ENCODE assay signal across 13 cellular contexts in the genomic region with DNA sequence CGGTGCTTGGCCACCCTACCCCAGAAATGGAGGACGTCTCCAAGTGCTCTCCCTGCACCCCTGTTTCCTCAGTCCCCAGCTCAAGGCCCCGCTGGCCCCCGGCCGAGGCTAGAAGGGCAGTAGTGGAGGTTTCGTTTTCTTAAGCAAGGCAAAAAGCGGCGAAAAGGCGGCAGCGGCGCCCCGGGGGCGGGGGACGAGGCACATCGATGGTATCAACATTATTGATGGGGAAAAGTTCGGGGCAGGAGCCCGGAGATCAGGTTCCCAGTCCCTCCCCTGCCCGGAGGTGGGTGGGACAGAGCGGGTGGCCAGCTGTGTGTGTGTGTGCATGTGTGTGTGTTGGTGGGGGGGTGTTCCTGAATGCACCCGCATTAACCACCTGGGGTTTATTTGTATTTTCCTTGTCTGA. TPM values are rescaled to one million over a fixed set of nuclear protein-coding genes. Genes with fewer than 3 reads are reported as not detected.
DNase-seq lines count a peak whose midpoint lies in the region; ATAC-seq and TF ChIP-seq lines count a peak whose summit lies in the region.
"Had no signal": no experiment of that assay in that cellular context is flagged by ENCODE, and none has a peak within 500 bp of the region (broad histone marks: within the 10 kb centered on the region; RNA-seq: fewer than 3 reads in every experiment).

No MANE protein-coding gene starts in this region.

- DNase-seq in RPMI7951 (ENCODE audit: low read depth), result peak; percentile 67
- no peak for DNase-seq in hepatocyte (ENCODE audit: low spot score)
- DNase-seq in progenitor cell of endocrine pancreas (ENCODE audit: low spot score, unreplicated experiment), result no peak
- no peak for DNase-seq in LoVo (ENCODE audit: low spot score)
- DNase-seq in sciatic nerve (ENCODE audit: low spot score), result no peak
- DNase-seq in CD4-positive, alpha-beta T cell, result no peak
- DNase-seq in NCI-H226, result no peak
- DNase-seq: NCI-H345 had no signal

- no peak overlapping the region for H2AFZ ChIP-seq in hepatocyte

- no peaks in the 10 kb centered on the region for H3K9me2 ChIP-seq in hepatocyte (replicated peaks; ENCODE audit: insufficient read depth)

- H3K4me1 Mint-ChIP-seq in progenitor cell of endocrine pancreas (ENCODE audit: low read depth), result peaks cover 18% of the 10 kb centered on the region
- H3K4me1 Mint-ChIP-seq in CD4-positive, alpha-beta T cell (ENCODE audit: low read depth), result peaks cover 12% of the 10 kb centered on the region
- H3K4me1 Mint-ChIP-seq: activated T-helper 17 cell treated with anti-CD3 and anti-CD28 coated beads, Interleukin-2, amount 50 U/mL, for 72 hours had no signal

- no peaks in the 10 kb centered on the region for H3K36me3 ChIP-seq in BLaER1
- no peaks in the 10 kb centered on the region for H3K36me3 ChIP-seq in hepatocyte (replicated peaks; ENCODE audit: insufficient read depth, low read depth)

- H3K27ac Mint-ChIP-seq in progenitor cell of endocrine pancreas, result peak overlapping the region; percentile 83
- H3K27ac Mint-ChIP-seq in CD4-positive, alpha-beta T cell, result no peak overlapping the region
- H3K27ac Mint-ChIP-seq: activated T-helper 17 cell treated with anti-CD3 and anti-CD28 coated beads, Interleukin-2, amount 50 U/mL, for 72 hours; natural killer cell treated with Interleukin-12 subunit alpha and Interleukin-12 subunit beta and Interleukin-15 and Interleukin-18, amount 100 ng/mL, for 72 hours; T-helper 1 cell treated with Interleukin-12 subunit alpha and Interleukin-12 subunit beta and Interleukin-4 antibody, amounts not matched to agents 30 μg/mL and 1 μg/mL, for 36 hours had no signal

- 11% methylated on average over 20 of the region's 20 CpGs for WGBS in hepatocyte (ENCODE audit: low lambda C conversion rate, missing lambda C conversion rate)

- H3K4me3 ChIP-seq in BLaER1, result peak overlapping the region; percentile 44
- peak overlapping the region; percentile 23 for H3K4me3 ChIP-seq in hepatocyte

- H3K4me1 ChIP-seq in BLaER1 (peaks cover 19% of the 10 kb centered on the region), hepatocyte (ENCODE audit: insufficient read depth) (peaks cover 23% of the 10 kb centered on the region)

- H3K36me3 Mint-ChIP-seq in progenitor cell of endocrine pancreas (ENCODE audit: insufficient read depth), result no peaks in the 10 kb centered on the region
- H3K36me3 Mint-ChIP-seq in CD4-positive, alpha-beta T cell (ENCODE audit: low read depth), result no peaks in the 10 kb centered on the region

- POLR2A ChIA-PET in CD4-positive, alpha-beta T cell (lab: Charles Lee), result no interaction called here

- peaks cover 36% of the 10 kb centered on the region for H4K20me1 ChIP-seq in BLaER1
- no peaks in the 10 kb centered on the region for H4K20me1 ChIP-seq in hepatocyte (ENCODE audit: insufficient read depth, poor library complexity, severe bottlenecking)

- CTCF ChIA-PET in CD4-positive, alpha-beta T cell (lab: Charles Lee), result no interaction called here

- ATAC-seq in sciatic nerve, result no peak
- ATAC-seq in CD4-positive, alpha-beta T cell (ENCODE audit: poor library complexity), result no peak
- ATAC-seq: activated T-helper 17 cell treated with anti-CD3 and anti-CD28 coated beads, Interleukin-2, amount 50 U/mL, for 72 hours; natural killer cell treated with Interleukin-12 subunit alpha and Interleukin-12 subunit beta and Interleukin-15 and Interleukin-18, amount 100 ng/mL, for 72 hours had no signal

- H3K79me2 ChIP-seq in hepatocyte, result peaks cover 19% of the 10 kb centered on the region

- peak overlapping the region; percentile 37; the same call in 1 of the 2 replicates for H3K4me2 ChIP-seq in BLaER1
- peak overlapping the region; percentile 82 for H3K4me2 ChIP-seq in hepatocyte

- intact Hi-C loops in sciatic nerve (cut with DNase I), result no loop called here
- intact Hi-C loops in CD4-positive, alpha-beta T cell (cut with DNase I, micrococcal nuclease), result no loop called here

- peaks cover 34% of the 10 kb centered on the region for H3K9me3 ChIP-seq in BLaER1
- no peaks in the 10 kb centered on the region for H3K9me3 ChIP-seq in hepatocyte (ENCODE audit: low read depth)
- H3K9me3 ChIP-seq in CD4-positive, alpha-beta T cell (ENCODE audit: control insufficient read depth, low read length), result no peaks in the 10 kb centered on the region

- H3K27me3 ChIP-seq in BLaER1, result peaks cover 83% of the 10 kb centered on the region
- peaks cover 93% of the 10 kb centered on the region for H3K27me3 ChIP-seq in hepatocyte
- peaks cover 71% of the 10 kb centered on the region for H3K27me3 ChIP-seq in CD4-positive, alpha-beta T cell (ENCODE audit: control insufficient read depth, insufficient read depth, low read length)

- peak overlapping the region; percentile 57 for H3K4me3 Mint-ChIP-seq in progenitor cell of endocrine pancreas (ENCODE audit: low read depth)
- H3K4me3 Mint-ChIP-seq in CD4-positive, alpha-beta T cell, result no peak overlapping the region
- H3K4me3 Mint-ChIP-seq: activated T-helper 17 cell treated with anti-CD3 and anti-CD28 coated beads, Interleukin-2, amount 50 U/mL, for 72 hours; natural killer cell treated with Interleukin-12 subunit alpha and Interleukin-12 subunit beta and Interleukin-15 and Interleukin-18, amount 100 ng/mL, for 72 hours; T-helper 1 cell treated with Interleukin-12 subunit alpha and Interleukin-12 subunit beta and Interleukin-4 antibody, amounts not matched to agents 30 μg/mL and 1 μg/mL, for 36 hours had no signal

- TF ChIP-seq CTCF in hepatocyte (IDR thresholded peaks at IDR 0.05; ENCODE audit: poor library complexity) (no peak), progenitor cell of endocrine pancreas (IDR thresholded peaks at IDR 0.05; ENCODE audit: unreplicated experiment) (no peak)
- no peak for TF ChIP-seq CTCF in CD4-positive, alpha-beta T cell (IDR thresholded peaks at IDR 0.05)

- peaks cover under 1% of the 10 kb centered on the region for H3K9me3 Mint-ChIP-seq in progenitor cell of endocrine pancreas (ENCODE audit: low read depth)
- H3K9me3 Mint-ChIP-seq in CD4-positive, alpha-beta T cell, result no peaks in the 10 kb centered on the region
- H3K9me3 Mint-ChIP-seq: activated T-helper 17 cell treated with anti-CD3 and anti-CD28 coated beads, Interleukin-2, amount 50 U/mL, for 72 hours; natural killer cell treated with Interleukin-12 subunit alpha and Interleukin-12 subunit beta and Interleukin-15 and Interleukin-18, amount 100 ng/mL, for 72 hours had no signal

- no peak overlapping the region for H3K9ac ChIP-seq in BLaER1

- peaks cover 73% of the 10 kb centered on the region for H3K27me3 Mint-ChIP-seq in progenitor cell of endocrine pancreas
- H3K27me3 Mint-ChIP-seq in CD4-positive, alpha-beta T cell, result peaks cover 68% of the 10 kb centered on the region

- H3K27ac ChIP-seq in BLaER1, result no peak overlapping the region
- H3K27ac ChIP-seq in hepatocyte, result peak overlapping the region; percentile 97
- no peak overlapping the region for H3K27ac ChIP-seq in CD4-positive, alpha-beta T cell (ENCODE audit: low read depth, low read length)
- H3K27ac ChIP-seq: epithelial cell of prostate had no signal

RNA-seq across cellular contexts. Expression of gene SALL1, which starts 4.1 kb away (rescaled TPM):
- total RNA-seq in RPMI7951 (2014; rRNA removed; shearing (Covaris generic)), result 8.9 and 10.8 TPM in 2 replicates
- total RNA-seq in hepatocyte (4.7 and 5.4 TPM in 2 replicates), progenitor cell of endocrine pancreas (11.0 and 12.8 TPM in 2 replicates), sciatic nerve (0.98 TPM)
- 2.0 and 2.4 TPM in 2 replicates for polyA plus RNA-seq in hepatocyte
- total RNA-seq in CD4-positive, alpha-beta T cell, result not detected
- total RNA-seq: activated T-helper 17 cell treated with anti-CD3 and anti-CD28 coated beads, Interleukin-2, amount 50 U/mL, for 72 hours had no signal
